Comparison of ENCODE assay signal across 1 cellular context in genomic region chr10:101030492-101031127, GRCh38.
A peak's percentile ranks its signal among the peaks of the same experiment; 100 is the strongest.
TF ChIP-seq lines count a peak whose summit lies in the region.

No MANE protein-coding gene starts in this region.

TF ChIP-seq in H1, 55 proteins besides CTCF, POLR2A, EP300 and RAD21:
- TF ChIP-seq SUZ12 (IDR thresholded peaks at IDR 0.05; ENCODE audit: low read length): no peak
- no peak for TF ChIP-seq TBP (IDR thresholded peaks at IDR 0.05; ENCODE audit: low read depth, low read length)
- no peak for TF ChIP-seq SRF (IDR thresholded peaks at IDR 0.05; ENCODE audit: low read depth, low read length)
- 0 out of 2 replicates have a peak, but pooled peaks have one; percentile 3 for TF ChIP-seq E2F6 (IDR thresholded peaks at IDR 0.05)
- TF ChIP-seq SP2 (IDR thresholded peaks at IDR 0.05; ENCODE audit: low read length): no peak
- 0 out of 2 replicates have a peak, but pooled peaks have one; percentile 14 for TF ChIP-seq PHF8 (conservative IDR thresholded peaks at IDR 0.05; ENCODE audit: low read depth, low read length)
- TF ChIP-seq JUN (IDR thresholded peaks at IDR 0.05; ENCODE audit: low read depth, low read length): no peak
- no peak for TF ChIP-seq TEAD4 (IDR thresholded peaks at IDR 0.05; ENCODE audit: low read depth, low read length)
- no peak for TF ChIP-seq RBBP5 (IDR thresholded peaks at IDR 0.05; ENCODE audit: borderline replicate concordance, low read depth, low read length)
- no peak for TF ChIP-seq TAF7 (optimal IDR thresholded peaks at IDR 0.05; ENCODE audit: borderline replicate concordance, low read depth, low read length)
- 0 out of 2 replicates have a peak, but pooled peaks have one; percentile 21 for TF ChIP-seq CREB1 (IDR thresholded peaks at IDR 0.05)
- no peak for TF ChIP-seq SAP30 (IDR thresholded peaks at IDR 0.05; ENCODE audit: insufficient read depth, insufficient replicate concordance, low read length)
- no peak for TF ChIP-seq GABPA (IDR thresholded peaks at IDR 0.05; ENCODE audit: borderline replicate concordance, insufficient read depth, low read length)
